9 cellular contexts compared by ENCODE assay signal in genomic region chr17:75535119-75535537, GRCh38. TPM values are rescaled to one million over a fixed set of nuclear protein-coding genes. Genes with fewer than 3 reads are reported as not detected.
A peak's percentile ranks its signal among the peaks of the same experiment; 100 is the strongest.
DNase-seq lines count a peak whose midpoint lies in the region; ATAC-seq, FAIRE-seq and TF ChIP-seq lines count a peak whose summit lies in the region.
"Had no signal": no experiment of that assay in that cellular context is flagged by ENCODE, and none has a peak within 500 bp of the region (broad histone marks: within the 10 kb centered on the region; RNA-seq: fewer than 3 reads in every experiment).

No MANE protein-coding gene starts in this region.

- DNase-seq in GM12891 (ENCODE audit: insufficient read length, low spot score) (no peak), chondrocyte (ENCODE audit: low spot score) (no peak), NCI-H2029 (lab: John Stamatoyannopoulos, UW) (no peak), NCI-H1417 treated with DMSO at 0.1 percent for 48 hours (lab: John Stamatoyannopoulos, UW) (no peak), foreskin fibroblast (no peak)
- DNase-seq in stimulated activated CD4-positive, alpha-beta T cell treated with anti-CD3 and anti-CD28 coated beads, Interleukin-15, amount 100 ng/mL, for 24 hours = peak; percentile 75
- DNase-seq: DND-41 had no signal

- H3K4me3 ChIP-seq in foreskin fibroblast (ENCODE audit: low read depth in 1 of 2, low read length in 2 of 2) = no peak overlapping the region

- H3K27me3 Mint-ChIP-seq in chondrocyte (ENCODE audit: low read depth) = no peaks in the 10 kb centered on the region

- H3K27ac Mint-ChIP-seq in chondrocyte (ENCODE audit: unreplicated experiment) = peak overlapping the region; percentile 59

- FAIRE-seq in GM12891 (lab: Jason Lieb, UNC) = peak; percentile 71

- no peaks in the 10 kb centered on the region for H3K9me3 Mint-ChIP-seq in chondrocyte (ENCODE audit: low read depth)

- peak; percentile 88 to 91 for ATAC-seq in activated CD4-positive, CD25-positive, alpha-beta regulatory T cell treated with anti-CD3 and anti-CD28 coated beads, Interleukin-2, amount 50 U/mL, for 24 hours
- no peak for ATAC-seq in HG03520 (IDR thresholded peaks at IDR 0.05; ENCODE audit: unreplicated experiment)

- TF ChIP-seq CTCF in chondrocyte (IDR thresholded peaks at IDR 0.05) (no peak), foreskin fibroblast (IDR thresholded peaks at IDR 0.05; ENCODE audit: low read depth, low read length) (no peak)

- TF ChIP-seq POLR2A in GM12891 (IDR thresholded peaks at IDR 0.05; ENCODE audit: low read depth, low read length) = no peak

- H3K4me1 Mint-ChIP-seq in chondrocyte (ENCODE audit: low read depth) = no peaks in the 10 kb centered on the region

- H3K36me3 Mint-ChIP-seq in chondrocyte (ENCODE audit: low read depth) = no peaks in the 10 kb centered on the region

- no peak overlapping the region for H3K4me3 Mint-ChIP-seq in chondrocyte (ENCODE audit: unreplicated experiment)

TF ChIP-seq in GM12891, 5 proteins besides CTCF, POLR2A, EP300 and RAD21:
- no peak for TF ChIP-seq PAX5 (IDR thresholded peaks at IDR 0.05; ENCODE audit: insufficient read depth, low read length, severe bottlenecking)
- no peak for TF ChIP-seq TAF1 (IDR thresholded peaks at IDR 0.05; ENCODE audit: low read depth, low read length)
- TF ChIP-seq SPI1 (IDR thresholded peaks at IDR 0.05; ENCODE audit: low read depth, low read length) = no peak
- TF ChIP-seq POU2F2 (IDR thresholded peaks at IDR 0.05; ENCODE audit: low read depth, low read length) = no peak
- no peak for TF ChIP-seq POLR2AphosphoS5 (IDR thresholded peaks at IDR 0.05; ENCODE audit: low read depth, low read length)

RNA-seq across cellular contexts. Expression of gene LLGL2, which starts 9.6 kb away (rescaled TPM):
- 5.2 TPM for polyA plus RNA-seq in GM12891 (2012; ENCODE audit: low read depth, missing spikeins)
- 1.4 to 1.8 TPM (median 1.5 TPM) in 3 replicates for total RNA-seq in chondrocyte

RNA-seq across cellular contexts. Expression of gene TSEN54, which starts 18.8 kb away (rescaled TPM):
- 18.0 TPM for polyA plus RNA-seq in GM12891 (2012; ENCODE audit: low read depth, missing spikeins)
- 11.0 to 14.6 TPM (median 12.2 TPM) in 3 replicates for total RNA-seq in chondrocyte

RNA-seq across cellular contexts. Expression of gene CASKIN2, which starts 19.8 kb away (rescaled TPM):
- polyA plus RNA-seq in GM12891 (2012; ENCODE audit: low read depth, missing spikeins) = 0.04 TPM
- 27.1 to 30.4 TPM (median 30.3 TPM) in 3 replicates for total RNA-seq in chondrocyte

RNA-seq across cellular contexts. Expression of gene MYO15B, which starts 52.5 kb away (rescaled TPM):
- 9.5 TPM for polyA plus RNA-seq in GM12891 (2012; ENCODE audit: low read depth, missing spikeins)
- total RNA-seq in chondrocyte = 15.9 to 20.9 TPM (median 16.0 TPM) in 3 replicates
